Comparison of ENCODE assay signal across 17 cellular contexts in the genomic region with DNA sequence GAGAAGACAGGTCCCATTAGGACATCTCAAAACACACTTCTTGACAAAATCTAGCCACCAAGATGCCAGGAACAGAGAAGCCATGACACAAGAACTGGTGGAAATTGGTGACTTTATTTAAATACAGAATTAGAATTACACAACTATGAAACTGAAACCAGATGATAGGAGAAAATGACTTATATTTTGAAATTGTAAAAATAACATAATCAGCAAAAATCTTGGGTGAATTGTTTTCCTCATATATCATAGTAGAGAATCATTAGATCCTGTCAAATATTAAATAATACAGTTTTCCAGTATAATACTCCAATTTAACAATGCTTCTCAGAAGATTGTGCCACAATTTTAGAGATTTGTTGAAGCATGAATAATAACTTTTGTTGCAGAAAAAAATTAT.
"Had no signal": no experiment of that assay in that cellular context is flagged by ENCODE, and none has a peak within 500 bp of the region (broad histone marks: within the 10 kb centered on the region; RNA-seq: fewer than 3 reads in every experiment).

No MANE protein-coding gene starts in this region.

- ATAC-seq: activated naive CD8-positive, alpha-beta T cell treated with anti-CD3 and anti-CD28 coated beads, Interleukin-2, amount 50 U/mL, for 24 hours; esophagus mucosa; lower lobe of right lung; pancreas had no signal

- DNase-seq: activated B cell treated with CpG ODN at 0.5 μM for 24 hours; activated CD4-positive, alpha-beta T cell treated with anti-CD3 and anti-CD28 coated beads, Interleukin-2, amount 10 ng/mL, durations not matched to agents 24 days and 14 days; activated CD8-positive, alpha-beta memory T cell treated with anti-CD3 and anti-CD28 coated beads for 24 hours; activated naive CD4-positive, alpha-beta T cell treated with Interleukin-2 at 50 U/mL for 16 hours; activated naive CD8-positive, alpha-beta T cell treated with anti-CD3 and anti-CD28 coated beads, Interleukin-2, amount 50 U/mL, for 24 hours; dorsolateral prefrontal cortex; immature natural killer cell; lower lobe of right lung; pancreas; stimulated activated CD4-positive, alpha-beta T cell treated with anti-CD3 and anti-CD28 coated beads, Interleukin-15, amount 100 ng/mL, for 24 hours; stimulated activated CD4-positive, alpha-beta T cell treated with anti-CD3 and anti-CD28 coated beads, Interleukin-4, amount 100 ng/mL, for 24 hours; stimulated activated naive CD8-positive, alpha-beta T cell treated with anti-CD3 and anti-CD28 coated beads, Interleukin-15, amount 100 ng/mL, for 72 hours had no signal

- H3K9me3 ChIP-seq: lower lobe of right lung, pancreas, thoracic aorta had no signal

- H3K4me1 ChIP-seq: lower lobe of right lung, pancreas had no signal

- H3K4me3 ChIP-seq: dorsolateral prefrontal cortex, lower lobe of right lung, pancreas, thoracic aorta had no signal

- H3K36me3 ChIP-seq: lower lobe of right lung, pancreas, thoracic aorta had no signal

- H3K27ac ChIP-seq: dorsolateral prefrontal cortex, lower lobe of right lung, pancreas, thoracic aorta had no signal

- FAIRE-seq: astrocyte, endometrium, pancreas, urothelium cell line had no signal
